In genomic region chr4:15139599-15139998, GRCh38 we compare ENCODE assay signal across 34 cellular contexts.
"Had no signal": no experiment of that assay in that cellular context is flagged by ENCODE, and none has a peak within 500 bp of the region (broad histone marks: within the 10 kb centered on the region; RNA-seq: fewer than 3 reads in every experiment).

No MANE protein-coding gene starts in this region.

- H3K4me3 ChIP-seq: MG63 had no signal

- H3K27me3 ChIP-seq: MG63 had no signal

- DNase-seq: Karpas-422, Kasumi-1, MG63, MM.1S, MV-4-11, NCI-H1048, NCI-H1092, NCI-H1092 treated with DMSO at 0.1 percent for 48 hours, NCI-H1105, NCI-H1105 treated with DMSO at 0.1 percent for 48 hours, NCI-H1417, NCI-H1417 treated with DMSO at 0.1 percent for 48 hours, NCI-H1436, NCI-H1436 treated with DMSO at 0.1 percent for 48 hours, NCI-H146, NCI-H1694, NCI-H1694 treated with DMSO at 0.1 percent for 48 hours, NCI-H187, NCI-H187 treated with DMSO at 0.1 percent for 48 hours, NCI-H1930, NCI-H2029, NCI-H2029 treated with DMSO at 0.1 percent for 48 hours, NCI-H2081, NCI-H2081 treated with DMSO at 0.1 percent for 48 hours, NCI-H2107, NCI-H2171, NCI-H2171 treated with DMSO at 0.1 percent for 48 hours, NCI-H2227 treated with DMSO at 0.1 percent for 48 hours, NCI-H226, NCI-H345, NCI-H446, NCI-H446 treated with DMSO at 0.1 percent for 48 hours, NCI-H510A, NCI-H510A treated with DMSO at 0.1 percent for 48 hours had no signal

- H3K36me3 ChIP-seq: MG63 had no signal

- H3K9me3 ChIP-seq: MG63 had no signal
